12 cellular contexts compared by ENCODE assay signal in genomic region chr2:86861175-86861574, GRCh38. TPM values are rescaled to one million over a fixed set of nuclear protein-coding genes. Genes with fewer than 3 reads are reported as not detected.
A peak's percentile ranks its signal among the peaks of the same experiment; 100 is the strongest.
DNase-seq lines count a peak whose midpoint lies in the region; ATAC-seq and TF ChIP-seq lines count a peak whose summit lies in the region.
"Not testable (repeated sequence)": the region's sequence is repeated elsewhere in the genome, so short reads cannot be mapped to it uniquely, and the experiment has no call there.
"Had no signal": no experiment of that assay in that cellular context is flagged by ENCODE, and none has a peak within 500 bp of the region (broad histone marks: within the 10 kb centered on the region; RNA-seq: fewer than 3 reads in every experiment).

No MANE protein-coding gene starts in this region.

- not testable (repeated sequence) for H3K9me3 ChIP-seq in HUES48 (ENCODE audit: control insufficient read depth, insufficient read depth, low read length); Peyer's patch

- H3K4me3 ChIP-seq in HUES48 (ENCODE audit: low read depth, low read length) (peak overlapping the region; percentile 54), Peyer's patch (peak overlapping the region; percentile 20 to 50 (median 38)), urinary bladder (ENCODE audit: low read depth, low read length) (peak overlapping the region; percentile 25)

- H3K4me3 Mint-ChIP-seq in activated T-cell treated with anti-CD3 and anti-CD28 coated beads, Interleukin-2, amount 50 U/mL, for 4 hours: peak overlapping the region; percentile 75
- H3K4me3 Mint-ChIP-seq in dendritic cell treated with granulocyte-macrophage colony-stimulating factor and Interleukin-4, amounts not matched to agents 40 ng/mL and 50 ng/mL, for 4 days: peak overlapping the region; percentile 40
- peak overlapping the region; percentile 65 for H3K4me3 Mint-ChIP-seq in nephron progenitor cell
- H3K4me3 Mint-ChIP-seq in stimulated activated effector memory CD8-positive, alpha-beta T cell treated with anti-CD3 and anti-CD28 coated beads, Interleukin-12 subunit alpha, Interleukin-12 subunit beta, amount 100 ng/mL, for 72 hours: peak overlapping the region; percentile 76

- H3K4me1 Mint-ChIP-seq in activated T-cell treated with anti-CD3 and anti-CD28 coated beads, Interleukin-2, amount 50 U/mL, for 4 hours (ENCODE audit: low read depth); dendritic cell treated with granulocyte-macrophage colony-stimulating factor and Interleukin-4, amounts not matched to agents 40 ng/mL and 50 ng/mL, for 4 days (ENCODE audit: low read depth); nephron progenitor cell: not testable (repeated sequence)
- peaks cover 14% of the 10 kb centered on the region for H3K4me1 Mint-ChIP-seq in stimulated activated effector memory CD8-positive, alpha-beta T cell treated with anti-CD3 and anti-CD28 coated beads, Interleukin-12 subunit alpha, Interleukin-12 subunit beta, amount 100 ng/mL, for 72 hours

- WGBS in urinary bladder: 46% methylated on average over 11 of the region's 11 CpGs

- ATAC-seq in activated T-cell treated with anti-CD3 and anti-CD28 coated beads, Interleukin-2, amount 50 U/mL, for 4 hours: peak; percentile 14 to 19
- ATAC-seq in left colon: peak; percentile 74
- peak; percentile 53 for ATAC-seq in stimulated activated effector memory CD8-positive, alpha-beta T cell treated with anti-CD3 and anti-CD28 coated beads, Interleukin-12 subunit alpha, Interleukin-12 subunit beta, amount 100 ng/mL, for 72 hours

- not testable (repeated sequence) for H3K9me3 Mint-ChIP-seq in activated T-cell treated with anti-CD3 and anti-CD28 coated beads, Interleukin-2, amount 50 U/mL, for 4 hours; dendritic cell treated with granulocyte-macrophage colony-stimulating factor and Interleukin-4, amounts not matched to agents 40 ng/mL and 50 ng/mL, for 4 days; nephron progenitor cell; stimulated activated effector memory CD8-positive, alpha-beta T cell treated with anti-CD3 and anti-CD28 coated beads, Interleukin-12 subunit alpha, Interleukin-12 subunit beta, amount 100 ng/mL, for 72 hours

- H3K9ac ChIP-seq in HUES48 (ENCODE audit: low read depth, low read length): not testable (repeated sequence)

- not testable (repeated sequence) for H3K36me3 Mint-ChIP-seq in activated T-cell treated with anti-CD3 and anti-CD28 coated beads, Interleukin-2, amount 50 U/mL, for 4 hours (ENCODE audit: insufficient read depth); dendritic cell treated with granulocyte-macrophage colony-stimulating factor and Interleukin-4, amounts not matched to agents 40 ng/mL and 50 ng/mL, for 4 days (ENCODE audit: low read depth); nephron progenitor cell (ENCODE audit: low read depth)
- peaks cover 15% of the 10 kb centered on the region for H3K36me3 Mint-ChIP-seq in stimulated activated effector memory CD8-positive, alpha-beta T cell treated with anti-CD3 and anti-CD28 coated beads, Interleukin-12 subunit alpha, Interleukin-12 subunit beta, amount 100 ng/mL, for 72 hours

- H3K27ac Mint-ChIP-seq in dendritic cell treated with granulocyte-macrophage colony-stimulating factor and Interleukin-4, amounts not matched to agents 40 ng/mL and 50 ng/mL, for 4 days; nephron progenitor cell: not testable (repeated sequence)
- H3K27ac Mint-ChIP-seq in stimulated activated effector memory CD8-positive, alpha-beta T cell treated with anti-CD3 and anti-CD28 coated beads, Interleukin-12 subunit alpha, Interleukin-12 subunit beta, amount 100 ng/mL, for 72 hours: peak overlapping the region; percentile 87

- H3K36me3 ChIP-seq in HUES48 (ENCODE audit: control insufficient read depth, insufficient read depth, low read length); Peyer's patch; urinary bladder (ENCODE audit: insufficient read depth): not testable (repeated sequence)

- intact Hi-C loops in dendritic cell treated with granulocyte-macrophage colony-stimulating factor and Interleukin-4, amounts not matched to agents 40 ng/mL and 50 ng/mL, for 4 days (cut with micrococcal nuclease); left colon (cut with DNase I, micrococcal nuclease): not testable (repeated sequence)

- H3K27me3 ChIP-seq in HUES48 (ENCODE audit: control insufficient read depth, insufficient read depth, low read length); Peyer's patch: not testable (repeated sequence)

- H3K4me1 ChIP-seq in HUES48 (ENCODE audit: control insufficient read depth, insufficient read depth, low read length); Peyer's patch; urinary bladder (ENCODE audit: insufficient read depth): not testable (repeated sequence)

- not testable (repeated sequence) for TF ChIP-seq POLR2A in Peyer's patch (IDR thresholded peaks at IDR 0.05)

- peaks cover 17% of the 10 kb centered on the region for H3K27me3 Mint-ChIP-seq in activated T-cell treated with anti-CD3 and anti-CD28 coated beads, Interleukin-2, amount 50 U/mL, for 4 hours (ENCODE audit: low read depth)
- H3K27me3 Mint-ChIP-seq in dendritic cell treated with granulocyte-macrophage colony-stimulating factor and Interleukin-4, amounts not matched to agents 40 ng/mL and 50 ng/mL, for 4 days: peaks cover 24% of the 10 kb centered on the region
- not testable (repeated sequence) for H3K27me3 Mint-ChIP-seq in nephron progenitor cell (ENCODE audit: low read depth, poor library complexity)

- TF ChIP-seq CTCF in Peyer's patch (IDR thresholded peaks at IDR 0.05); nephron progenitor cell (IDR thresholded peaks at IDR 0.05): not testable (repeated sequence)

- DNase-seq in Peyer's patch; activated T-cell treated with anti-CD3 and anti-CD28 coated beads, Interleukin-2, amount 50 U/mL, for 4 hours; left colon; nephron progenitor cell; stimulated activated effector memory CD8-positive, alpha-beta T cell treated with anti-CD3 and anti-CD28 coated beads, Interleukin-12 subunit alpha, Interleukin-12 subunit beta, amount 100 ng/mL, for 72 hours (ENCODE audit: low spot score in 2 of 2): not testable (repeated sequence)

- H3K27ac ChIP-seq in HUES48 (ENCODE audit: low read depth, low read length); urinary bladder (ENCODE audit: low read depth): not testable (repeated sequence)
- peak overlapping the region in 2 of 4 donors; percentile 1 to 58 for H3K27ac ChIP-seq in Peyer's patch

RNA-seq across cellular contexts. Expression of gene CD8B, which starts 0.5 kb away (rescaled TPM):
- total RNA-seq in Peyer's patch (10 to 100 TPM in 3 of 4 donors, 1 to 10 TPM in 1; 3.8 to 30.5 (median 21.6) TPM), left colon (1 to 10 TPM; 1.3 TPM), urinary bladder (not detected)
- 10 to 100 TPM; 11.7 to 47.4 (median 38.7) TPM for total RNA-seq in activated T-cell treated with anti-CD3 and anti-CD28 coated beads, Interleukin-2, amount 50 U/mL, for 4 hours
- polyA plus RNA-seq in urinary bladder: 0.82 TPM
- total RNA-seq: glomerular endothelial cell, HT1080 had no signal
- polyA plus RNA-seq: keratinocyte, neural cell had no signal

Comparison
In these comparisons a context has a peak if more than half of its experiments do, and no peak if none do; other contexts are left out.
1. ATAC-seq: peak in every context shown above with its lines; median percentile 74 in left colon; 53 in stimulated activated effector memory CD8-positive, alpha-beta T cell treated with anti-CD3 and anti-CD28 coated beads, Interleukin-12 subunit alpha, Interleukin-12 subunit beta, amount 100 ng/mL, for 72 hours; 16 in activated T-cell treated with anti-CD3 and anti-CD28 coated beads, Interleukin-2, amount 50 U/mL, for 4 hours.